Comparison of ENCODE assay signal across 14 cellular contexts in genomic region chr3:79369306-79369705, GRCh38.
A peak's percentile ranks its signal among the peaks of the same experiment; 100 is the strongest.
DNase-seq lines count a peak whose midpoint lies in the region; ATAC-seq and TF ChIP-seq lines count a peak whose summit lies in the region.
"Had no signal": no experiment of that assay in that cellular context is flagged by ENCODE, and none has a peak within 500 bp of the region (broad histone marks: within the 10 kb centered on the region; RNA-seq: fewer than 3 reads in every experiment).

No MANE protein-coding gene starts in this region.

- no peak for ATAC-seq in gastrocnemius medialis
- ATAC-seq: activated T-cell treated with anti-CD3 and anti-CD28 coated beads, Interleukin-2, amount 50 U/mL, for 4 hours; GM12878 had no signal

- H3K27me3 ChIP-seq in AG04450 (ENCODE audit: control insufficient read depth, insufficient read depth, low read length) (no peaks in the 10 kb centered on the region), gastrocnemius medialis (no peaks in the 10 kb centered on the region)
- H3K27me3 ChIP-seq in CD8-positive, alpha-beta memory T cell (ENCODE audit: insufficient read depth, low read length, poor library complexity, severe bottlenecking), result no peaks in the 10 kb centered on the region
- H3K27me3 ChIP-seq: tibial nerve had no signal

- H3K4me1 Mint-ChIP-seq in CD8-positive, alpha-beta memory T cell, result no peaks in the 10 kb centered on the region

- CTCF ChIA-PET in AG04450 (lab: Charles Lee) (interaction anchor here (0.6 to 4.0 kb wide), 17 partner anchors 9 to 720 kb away, joined by 3 to 45 read pairs (median 4); no protein-coding TSS in a partner anchor), OCI-LY7 (lab: Charles Lee; ENCODE audit: unreplicated experiment) (no interaction called here)
- CTCF ChIA-PET in CD8-positive, alpha-beta memory T cell (lab: Charles Lee), result no interaction called here

- intact Hi-C loops in gastrocnemius medialis (cut with DNase I; ENCODE audit: low total_unique reads), result no loop called here
- intact Hi-C loops in OCI-LY7 (cut with micrococcal nuclease; ENCODE audit: unreplicated experiment), result no loop called here

- in situ Hi-C loops in gastrocnemius medialis (cut with MboI; ENCODE audit: low sequenced_read_pairs in 4 of 4), result loop anchor here in 2 of 4 donors (25.0 kb wide), 2 partner anchors 282 to 707 kb away; no protein-coding TSS in a partner anchor

- no peaks in the 10 kb centered on the region for H3K79me2 ChIP-seq in OCI-LY7 (ENCODE audit: insufficient read depth, low read depth, low read length)

- peaks cover 10 to 37% (median 13%) of the 10 kb centered on the region in 5 donors for H3K9me3 Mint-ChIP-seq in CD8-positive, alpha-beta memory T cell

- H3K27ac ChIP-seq in AG04450 (ENCODE audit: low read depth, low read length) (no peak overlapping the region), VCaP (peak overlapping the region; percentile 15; the same call in 1 of the 2 replicates), gastrocnemius medialis (no peak overlapping the region), OCI-LY7 (ENCODE audit: low read depth, low read length, poor library complexity, severe bottlenecking) (no peak overlapping the region)
- no peak overlapping the region for H3K27ac ChIP-seq in CD8-positive, alpha-beta memory T cell (ENCODE audit: low read depth, low read length)
- H3K27ac ChIP-seq: tibial nerve had no signal

- no peaks in the 10 kb centered on the region for H3K9me2 ChIP-seq in OCI-LY7 (ENCODE audit: insufficient read depth, low read length)

- H3K27me3 Mint-ChIP-seq in CD8-positive, alpha-beta memory T cell, result no peaks in the 10 kb centered on the region

- no peak overlapping the region for H3K4me3 ChIP-seq in AG04450 (ENCODE audit: low read depth, low read length)
- no peak overlapping the region for H3K4me3 ChIP-seq in gastrocnemius medialis
- H3K4me3 ChIP-seq in CD8-positive, alpha-beta memory T cell (ENCODE audit: low read length), result no peak overlapping the region
- no peak overlapping the region for H3K4me3 ChIP-seq in OCI-LY7 (ENCODE audit: low read depth, low read length, poor library complexity, severe bottlenecking)
- H3K4me3 ChIP-seq: GM12878, tibial nerve had no signal

- H3K4me2 ChIP-seq in OCI-LY7 (ENCODE audit: low read length), result no peak overlapping the region

- H3K36me3 Mint-ChIP-seq in CD8-positive, alpha-beta memory T cell, result no peaks in the 10 kb centered on the region

- no peak overlapping the region for H2AFZ ChIP-seq in OCI-LY7 (ENCODE audit: low read length)

- no peak overlapping the region for H3K4me3 Mint-ChIP-seq in CD8-positive, alpha-beta memory T cell
- H3K4me3 Mint-ChIP-seq: activated T-cell treated with anti-CD3 and anti-CD28 coated beads, Interleukin-2, amount 50 U/mL, for 4 hours had no signal

- H3K4me1 ChIP-seq in gastrocnemius medialis, result no peaks in the 10 kb centered on the region
- no peaks in the 10 kb centered on the region for H3K4me1 ChIP-seq in CD8-positive, alpha-beta memory T cell (ENCODE audit: insufficient read depth, low read length)
- H3K4me1 ChIP-seq in OCI-LY7 (ENCODE audit: insufficient read depth, low read length, poor library complexity, severe bottlenecking), result no peaks in the 10 kb centered on the region
- H3K4me1 ChIP-seq: tibial nerve had no signal

- no peaks in the 10 kb centered on the region for H3K9me3 ChIP-seq in AG04450 (ENCODE audit: control insufficient read depth, insufficient read depth, low read length)
- H3K9me3 ChIP-seq in gastrocnemius medialis, result no peaks in the 10 kb centered on the region
- H3K9me3 ChIP-seq in CD8-positive, alpha-beta memory T cell (ENCODE audit: low read length), result no peaks in the 10 kb centered on the region
- no peaks in the 10 kb centered on the region for H3K9me3 ChIP-seq in OCI-LY7 (ENCODE audit: low read length)
- H3K9me3 ChIP-seq: tibial nerve had no signal

- no peak for TF ChIP-seq POLR2A in gastrocnemius medialis (IDR thresholded peaks at IDR 0.05)

- TF ChIP-seq CTCF in AG04450 (IDR thresholded peaks at IDR 0.05; ENCODE audit: low read depth, low read length) (peak; percentile 55), VCaP (conservative IDR thresholded peaks at IDR 0.05) (peak; percentile 71), gastrocnemius medialis (IDR thresholded peaks at IDR 0.05 in 4 of 5, conservative IDR thresholded peaks at IDR 0.05 in 1 of 5) (no peak), OCI-LY7 (conservative IDR thresholded peaks at IDR 0.05; ENCODE audit: low read length) (no peak)

- POLR2A ChIA-PET in AG04450 (lab: Yijun Ruan, JAX), result no interaction called here
- POLR2A ChIA-PET in CD8-positive, alpha-beta memory T cell (lab: Charles Lee), result no interaction called here
- POLR2A ChIA-PET in OCI-LY7 (lab: Charles Lee), result interaction anchor here (0.5 kb wide), 1 partner anchor 18 kb away, joined by 3 read pairs; no protein-coding TSS in a partner anchor

- H3K36me3 ChIP-seq in gastrocnemius medialis, result no peaks in the 10 kb centered on the region
- no peaks in the 10 kb centered on the region for H3K36me3 ChIP-seq in CD8-positive, alpha-beta memory T cell (ENCODE audit: insufficient read depth, low read length)
- no peaks in the 10 kb centered on the region for H3K36me3 ChIP-seq in OCI-LY7 (ENCODE audit: insufficient read depth, low read length)
- H3K36me3 ChIP-seq: tibial nerve had no signal

- no peaks in the 10 kb centered on the region for H4K20me1 ChIP-seq in OCI-LY7 (ENCODE audit: insufficient read depth, low read length)

- BruUV-seq in OCI-LY7 (replicated peaks; lab: Mats Ljungman, UMichigan), result no TSS peak

- DNase-seq in AG04450 (ENCODE audit: low read depth, low spot score) (no peak), H4 (ENCODE audit: low spot score) (peak; percentile 8), iris pigment epithelial cell (ENCODE audit: low read depth) (peak; percentile 46), gastrocnemius medialis (no peak), DMS114 treated with DMSO at 0.1 percent for 48 hours (lab: John Stamatoyannopoulos, UW; ENCODE audit: unreplicated experiment) (no peak), OCI-LY7 (ENCODE audit: low spot score) (no peak)
- no peak for DNase-seq in CD8-positive, alpha-beta memory T cell
- DNase-seq: activated T-cell treated with anti-CD3 and anti-CD28 coated beads, Interleukin-2, amount 50 U/mL, for 4 hours; caudate nucleus; head of caudate nucleus; retina had no signal

- no peak overlapping the region for H3K27ac Mint-ChIP-seq in CD8-positive, alpha-beta memory T cell

Comparison
In these comparisons a context has a peak if more than half of its experiments do, and no peak if none do; other contexts are left out.
1. DNase-seq: peak in H4 (single experiment) and iris pigment epithelial cell (single experiment); none in AG04450 (single experiment), gastrocnemius medialis (0 of 2), DMS114 treated with DMSO at 0.1 percent for 48 hours (single experiment), CD8-positive, alpha-beta memory T cell (0 of 5) and OCI-LY7 (single experiment).
2. CTCF ChIP-seq: peak in AG04450 (single experiment) and VCaP (single experiment); none in gastrocnemius medialis (0 of 5) and OCI-LY7 (single experiment).